In genomic region chr6:53628354-53629119, GRCh38 we compare ENCODE assay signal across 16 cellular contexts. TPM values are rescaled to one million over a fixed set of nuclear protein-coding genes. Genes with fewer than 3 reads are reported as not detected.
DNase-seq lines count a peak whose midpoint lies in the region; ATAC-seq, FAIRE-seq and TF ChIP-seq lines count a peak whose summit lies in the region.
"Had no signal": no experiment of that assay in that cellular context is flagged by ENCODE, and none has a peak within 500 bp of the region (broad histone marks: within the 10 kb centered on the region; RNA-seq: fewer than 3 reads in every experiment).

No MANE protein-coding gene starts in this region.

- H3K4me3 ChIP-seq in right lobe of liver, result peak overlapping the region in 2 of 3 donors; percentile 0 to 6
- H3K4me3 ChIP-seq: heart left ventricle had no signal

- no peaks in the 10 kb centered on the region for H3K36me3 Mint-ChIP-seq in MCF 10A (ENCODE audit: insufficient read depth, unreplicated experiment)
- H3K36me3 Mint-ChIP-seq in activated CD8-positive, alpha-beta T cell treated with anti-CD3 and anti-CD28 coated beads for 36 hours (ENCODE audit: low read depth), result no peaks in the 10 kb centered on the region

- CTCF ChIA-PET in MCF 10A (lab: Yijun Ruan, JAX), result interaction anchor here (0.7 to 1.8 kb wide), 5 partner anchors 12 to 97 kb away, joined by 3 to 6 read pairs (median 3); no protein-coding TSS in a partner anchor
- CTCF ChIA-PET in activated CD8-positive, alpha-beta T cell treated with anti-CD3 and anti-CD28 coated beads for 36 hours (lab: Charles Lee), result interaction anchor here (1.8 kb wide), 1 partner anchor 136 kb away, joined by 6 read pairs; no protein-coding TSS in a partner anchor

- in situ Hi-C loops in ACHN (cut with HindIII; ENCODE audit: low pct_ligation_motif_present, low pct_unique_long_range_greater_than_20kb, low sequenced_read_pairs), result no loop called here

- ATAC-seq in right lobe of liver, result peak; percentile 74 to 82 (median 78)
- no peak for ATAC-seq in activated CD8-positive, alpha-beta T cell treated with anti-CD3 and anti-CD28 coated beads for 36 hours
- ATAC-seq: activated CD4-positive, alpha-beta T cell treated with anti-CD3 and anti-CD28 coated beads for 36 hours; heart left ventricle had no signal

- TF ChIP-seq CTCF in MCF 10A (IDR thresholded peaks at IDR 0.05; ENCODE audit: unreplicated experiment), result no peak
- no peak for TF ChIP-seq CTCF in right lobe of liver (IDR thresholded peaks at IDR 0.05)
- TF ChIP-seq CTCF in activated CD8-positive, alpha-beta T cell treated with anti-CD3 and anti-CD28 coated beads for 36 hours (IDR thresholded peaks at IDR 0.05), result no peak

- DNase-seq in DMS79 treated with DMSO at 0.1 percent for 48 hours (lab: John Stamatoyannopoulos, UW) (peak; percentile 40), DMS79 (lab: John Stamatoyannopoulos, UW) (no peak), MCF 10A (ENCODE audit: unreplicated experiment) (peak; percentile 91), right lobe of liver (no peak), urothelium cell line (ENCODE audit: low spot score) (peak; percentile 58), NCI-H2081 (lab: John Stamatoyannopoulos, UW) (no peak), ACHN (no peak)
- DNase-seq in activated CD8-positive, alpha-beta T cell treated with anti-CD3 and anti-CD28 coated beads for 36 hours, result no peak
- DNase-seq: activated CD4-positive, alpha-beta T cell treated with anti-CD3 and anti-CD28 coated beads for 36 hours; activated gamma-delta T cell treated with Interleukin-2 at 50 U/mL for 16 hours; DND-41; heart left ventricle; KBM-7; NCI-H510A treated with DMSO at 0.1 percent for 48 hours; small intestine had no signal

- H3K27ac ChIP-seq in right lobe of liver, result peak overlapping the region; percentile 66 to 89 (median 86)

- no peak for TF ChIP-seq POLR2A in right lobe of liver (IDR thresholded peaks at IDR 0.05)

- FAIRE-seq in urothelium cell line (lab: Jason Lieb, UNC), result peak; percentile 23
- FAIRE-seq: A204.1, small intestine had no signal

- peak overlapping the region; percentile 89 for H3K27ac Mint-ChIP-seq in MCF 10A (ENCODE audit: low read depth, unreplicated experiment)
- no peak overlapping the region for H3K27ac Mint-ChIP-seq in activated CD8-positive, alpha-beta T cell treated with anti-CD3 and anti-CD28 coated beads for 36 hours
- H3K27ac Mint-ChIP-seq: activated CD4-positive, alpha-beta T cell treated with anti-CD3 and anti-CD28 coated beads for 36 hours had no signal

- no peaks in the 10 kb centered on the region for H3K27me3 Mint-ChIP-seq in MCF 10A (ENCODE audit: insufficient read depth, unreplicated experiment)
- H3K27me3 Mint-ChIP-seq in activated CD8-positive, alpha-beta T cell treated with anti-CD3 and anti-CD28 coated beads for 36 hours, result peaks cover 7% of the 10 kb centered on the region

- H3K4me1 Mint-ChIP-seq in MCF 10A (ENCODE audit: insufficient read depth, unreplicated experiment), result peaks cover 54% of the 10 kb centered on the region
- H3K4me1 Mint-ChIP-seq in activated CD8-positive, alpha-beta T cell treated with anti-CD3 and anti-CD28 coated beads for 36 hours (ENCODE audit: low read depth), result no peaks in the 10 kb centered on the region
- H3K4me1 Mint-ChIP-seq: activated CD4-positive, alpha-beta T cell treated with anti-CD3 and anti-CD28 coated beads for 36 hours had no signal

- no peaks in the 10 kb centered on the region for H3K27me3 ChIP-seq in right lobe of liver
- H3K27me3 ChIP-seq: heart left ventricle had no signal

- H3K9me3 Mint-ChIP-seq in MCF 10A (ENCODE audit: unreplicated experiment), result no peaks in the 10 kb centered on the region
- H3K9me3 Mint-ChIP-seq in activated CD8-positive, alpha-beta T cell treated with anti-CD3 and anti-CD28 coated beads for 36 hours, result no peaks in the 10 kb centered on the region

- intact Hi-C loops in MCF 10A (cut with micrococcal nuclease) (no loop called here), right lobe of liver (cut with DNase I) (no loop called here)
- intact Hi-C loops in activated CD8-positive, alpha-beta T cell treated with anti-CD3 and anti-CD28 coated beads for 36 hours (cut with micrococcal nuclease), result no loop called here

- POLR2A ChIA-PET in MCF 10A (lab: Yijun Ruan, JAX), result interaction anchor here (0.6 to 6.3 kb wide), 21 partner anchors 8 to 320 kb away, joined by 3 to 83 read pairs (median 4); partner anchors contain the start of genes GCLC and LRRC1
- POLR2A ChIA-PET in activated CD8-positive, alpha-beta T cell treated with anti-CD3 and anti-CD28 coated beads for 36 hours (lab: Charles Lee), result no interaction called here

- peak overlapping the region; percentile 61 for H3K4me3 Mint-ChIP-seq in MCF 10A (ENCODE audit: unreplicated experiment)
- no peak overlapping the region for H3K4me3 Mint-ChIP-seq in activated CD8-positive, alpha-beta T cell treated with anti-CD3 and anti-CD28 coated beads for 36 hours
- H3K4me3 Mint-ChIP-seq: activated CD4-positive, alpha-beta T cell treated with anti-CD3 and anti-CD28 coated beads for 36 hours had no signal

- 37% methylated on average over 5 of the region's 5 CpGs for WGBS in right lobe of liver (ENCODE audit: insufficient coverage, low coverage, low lambda C conversion rate, missing lambda C conversion rate)

- BruUV-seq in MCF 10A (replicated peaks; lab: Mats Ljungman, UMichigan), result TSS peak; percentile 95

- no peaks in the 10 kb centered on the region for H3K36me3 ChIP-seq in right lobe of liver
- H3K36me3 ChIP-seq: heart left ventricle had no signal

- H3K9me3 ChIP-seq in right lobe of liver, result no peaks in the 10 kb centered on the region
- H3K9me3 ChIP-seq: heart left ventricle had no signal

- peaks cover 0 to 46% (median 14%) of the 10 kb centered on the region in 4 donors for H3K4me1 ChIP-seq in right lobe of liver

RNA-seq across cellular contexts. Expression of gene KLHL31, which starts 37.0 kb away (rescaled TPM):
- total RNA-seq in MCF 10A (2022), result 0.37 and 0.54 TPM in 2 replicates
- under 1 TPM; 0.12 to 0.53 (median 0.23) TPM for total RNA-seq in right lobe of liver
- under 1 TPM; 0.16 to 0.22 TPM for total RNA-seq in activated CD8-positive, alpha-beta T cell treated with anti-CD3 and anti-CD28 coated beads for 36 hours

Comparison
In these comparisons a context has a peak if more than half of its experiments do, and no peak if none do; other contexts are left out.
1. DNase-seq: peak in DMS79 treated with DMSO at 0.1 percent for 48 hours (single experiment), MCF 10A (single experiment) and urothelium cell line (single experiment); none in DMS79 (single experiment), right lobe of liver (0 of 3), activated CD8-positive, alpha-beta T cell treated with anti-CD3 and anti-CD28 coated beads for 36 hours (single experiment), NCI-H2081 (0 of 2) and ACHN (single experiment).